In genomic region chr21:26581818-26582217, GRCh38 we compare ENCODE assay signal across 27 cellular contexts.
"Had no signal": no experiment of that assay in that cellular context is flagged by ENCODE, and none has a peak within 500 bp of the region (broad histone marks: within the 10 kb centered on the region; RNA-seq: fewer than 3 reads in every experiment).

No MANE protein-coding gene starts in this region.

- H3K36me3 ChIP-seq: stomach, suprapubic skin, thoracic aorta, thyroid gland, tibial artery, tibial nerve, transverse colon, upper lobe of left lung, upper lobe of right lung, uterus, vagina had no signal

- H3K27ac ChIP-seq: stomach, suprapubic skin, testis, thoracic aorta, thyroid gland, tibial artery, tibial nerve, transverse colon, upper lobe of left lung, upper lobe of right lung, uterus, vagina had no signal

- H3K4me3 ChIP-seq: stomach, suprapubic skin, testis, thoracic aorta, thyroid gland, tibial artery, tibial nerve, transverse colon, upper lobe of left lung, upper lobe of right lung, uterus, vagina had no signal

- ATAC-seq: stimulated activated effector memory CD8-positive, alpha-beta T cell treated with anti-CD3 and anti-CD28 coated beads, Interleukin-12 subunit alpha, Interleukin-12 subunit beta, amount 100 ng/mL, for 72 hours; stimulated activated memory B cell treated with anti-CD40 and anti-IgM and Interleukin-4, amounts not matched to agents 10 μg/mL and 1 μg/mL and 100 μg/mL, for 72 hours; stimulated activated naive B cell treated with anti-CD40 and anti-IgM and Interleukin-4, amounts not matched to agents 10 μg/mL and 1 μg/mL and 100 μg/mL, for 72 hours; stimulated activated naive CD8-positive, alpha-beta T cell treated with anti-CD3 and anti-CD28 coated beads, Interleukin-15, amount 100 ng/mL, for 72 hours; stimulated activated naive CD8-positive, alpha-beta T cell treated with anti-CD3 and anti-CD28 coated beads, Interleukin-15, Interleukin-2, amounts not matched to agents 100 U/mL and 50 U/mL, for 24 hours; upper lobe of right lung had no signal

- DNase-seq: stimulated activated CD4-positive, alpha-beta T cell treated with anti-CD3 and anti-CD28 coated beads, Interleukin-2, amount 100 ng/mL, for 48 hours; stimulated activated CD4-positive, alpha-beta T cell treated with anti-CD3 and anti-CD28 coated beads, Interleukin-4, amount 100 ng/mL, for 1 hour; stimulated activated CD4-positive, alpha-beta T cell treated with anti-CD3 and anti-CD28 coated beads, Interleukin-4, amount 100 ng/mL, for 24 hours; stimulated activated CD4-positive, alpha-beta T cell treated with anti-CD3 and anti-CD28 coated beads, Interleukin-4, amount 100 ng/mL, for 4 hours; stimulated activated CD8-positive, alpha-beta memory T cell treated with anti-CD3 and anti-CD28 coated beads, Interleukin-4, amount 100 ng/mL, for 48 hours; stimulated activated naive B cell treated with anti-CD40 and anti-IgM and Interleukin-4, amounts not matched to agents 10 μg/mL and 1 μg/mL and 100 μg/mL, for 72 hours; stimulated activated naive CD4-positive, alpha-beta T cell; stimulated activated naive CD4-positive, alpha-beta T cell treated with Interleukin-2 at 50 U/mL for 16 hours; stimulated activated naive CD8-positive, alpha-beta T cell treated with anti-CD3 and anti-CD28 coated beads, Interleukin-15, amount 100 ng/mL, for 72 hours; stimulated activated naive CD8-positive, alpha-beta T cell treated with anti-CD3 and anti-CD28 coated beads, Interleukin-15, Interleukin-2, amounts not matched to agents 100 U/mL and 50 U/mL, for 24 hours; stomach; substantia nigra; testis; thyroid gland; tibial artery; transverse colon; trophoblast cell; upper lobe of left lung; upper lobe of right lung; uterus had no signal

- H3K4me1 ChIP-seq: stomach, suprapubic skin, testis, thyroid gland, tibial artery, tibial nerve, transverse colon, upper lobe of left lung, upper lobe of right lung, uterus, vagina had no signal

- H3K9me3 ChIP-seq: suprapubic skin, testis, thoracic aorta, thyroid gland, transverse colon, upper lobe of right lung, uterus, vagina had no signal

- FAIRE-seq: urothelium cell line had no signal
